2 cellular contexts compared by ENCODE assay signal in the genomic region with DNA sequence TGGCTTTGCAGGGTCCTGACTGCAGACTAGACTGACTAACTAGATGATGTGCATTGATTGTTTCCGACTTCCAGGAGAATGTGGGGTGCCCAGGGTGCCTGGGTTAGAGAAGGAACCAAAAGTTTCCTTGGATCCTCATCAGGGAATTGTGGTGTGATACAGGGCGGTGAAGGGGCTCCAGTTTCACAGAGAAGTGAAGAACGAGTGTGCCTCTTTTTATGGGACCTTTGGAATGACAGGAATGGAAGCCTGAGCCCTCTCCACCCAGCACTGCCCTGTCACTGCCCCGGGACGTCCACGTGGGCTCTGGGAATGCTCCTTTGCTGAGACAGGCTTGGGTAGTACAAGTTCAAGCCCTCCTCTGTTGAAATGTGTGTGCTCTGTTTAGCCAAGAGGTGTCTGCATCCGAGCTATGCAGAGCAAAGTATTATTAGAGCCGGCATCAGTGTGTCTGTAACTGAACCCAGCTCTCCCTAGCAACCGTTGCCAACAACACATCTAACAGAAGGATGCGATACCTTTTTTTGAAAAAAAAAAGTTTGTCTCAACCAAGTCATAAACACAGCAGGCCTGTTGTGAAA.
TF ChIP-seq lines count a peak whose summit lies in the region.

No MANE protein-coding gene starts in this region.

TF ChIP-seq in GM12878, 131 proteins besides CTCF, POLR2A, EP300 and RAD21 (continued from another document):
- TF ChIP-seq RB1 (IDR thresholded peaks at IDR 0.05; ENCODE audit: borderline replicate concordance): no peak
- TF ChIP-seq PAX8 (IDR thresholded peaks at IDR 0.05): no peak
- TF ChIP-seq BCL11A (IDR thresholded peaks at IDR 0.05; ENCODE audit: low read depth, low read length): no peak
- TF ChIP-seq, protein P1, sequence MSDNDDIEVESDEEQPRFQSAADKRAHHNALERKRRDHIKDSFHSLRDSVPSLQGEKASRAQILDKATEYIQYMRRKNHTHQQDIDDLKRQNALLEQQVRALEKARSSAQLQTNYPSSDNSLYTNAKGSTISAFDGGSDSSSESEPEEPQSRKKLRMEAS (IDR thresholded peaks at IDR 0.05; ENCODE audit: low read depth, low read length): no peak
- no peak for TF ChIP-seq ZNF24 (IDR thresholded peaks at IDR 0.05)
- TF ChIP-seq, protein P2, sequence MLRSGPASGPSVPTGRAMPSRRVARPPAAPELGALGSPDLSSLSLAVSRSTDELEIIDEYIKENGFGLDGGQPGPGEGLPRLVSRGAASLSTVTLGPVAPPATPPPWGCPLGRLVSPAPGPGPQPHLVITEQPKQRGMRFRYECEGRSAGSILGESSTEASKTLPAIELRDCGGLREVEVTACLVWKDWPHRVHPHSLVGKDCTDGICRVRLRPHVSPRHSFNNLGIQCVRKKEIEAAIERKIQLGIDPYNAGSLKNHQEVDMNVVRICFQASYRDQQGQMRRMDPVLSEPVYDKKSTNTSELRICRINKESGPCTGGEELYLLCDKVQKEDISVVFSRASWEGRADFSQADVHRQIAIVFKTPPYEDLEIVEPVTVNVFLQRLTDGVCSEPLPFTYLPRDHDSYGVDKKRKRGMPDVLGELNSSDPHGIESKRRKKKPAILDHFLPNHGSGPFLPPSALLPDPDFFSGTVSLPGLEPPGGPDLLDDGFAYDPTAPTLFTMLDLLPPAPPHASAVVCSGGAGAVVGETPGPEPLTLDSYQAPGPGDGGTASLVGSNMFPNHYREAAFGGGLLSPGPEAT (IDR thresholded peaks at IDR 0.05; ENCODE audit: low read depth): no peak

TF ChIP-seq in HepG2, 621 proteins besides CTCF, POLR2A, EP300 and RAD21 (continued from another document):
- TF ChIP-seq, protein P3, sequence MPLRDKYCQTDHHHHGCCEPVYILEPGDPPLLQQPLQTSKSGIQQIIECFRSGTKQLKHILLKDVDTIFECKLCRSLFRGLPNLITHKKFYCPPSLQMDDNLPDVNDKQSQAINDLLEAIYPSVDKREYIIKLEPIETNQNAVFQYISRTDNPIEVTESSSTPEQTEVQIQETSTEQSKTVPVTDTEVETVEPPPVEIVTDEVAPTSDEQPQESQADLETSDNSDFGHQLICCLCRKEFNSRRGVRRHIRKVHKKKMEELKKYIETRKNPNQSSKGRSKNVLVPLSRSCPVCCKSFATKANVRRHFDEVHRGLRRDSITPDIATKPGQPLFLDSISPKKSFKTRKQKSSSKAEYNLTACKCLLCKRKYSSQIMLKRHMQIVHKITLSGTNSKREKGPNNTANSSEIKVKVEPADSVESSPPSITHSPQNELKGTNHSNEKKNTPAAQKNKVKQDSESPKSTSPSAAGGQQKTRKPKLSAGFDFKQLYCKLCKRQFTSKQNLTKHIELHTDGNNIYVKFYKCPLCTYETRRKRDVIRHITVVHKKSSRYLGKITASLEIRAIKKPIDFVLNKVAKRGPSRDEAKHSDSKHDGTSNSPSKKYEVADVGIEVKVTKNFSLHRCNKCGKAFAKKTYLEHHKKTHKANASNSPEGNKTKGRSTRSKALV (CRISPR knock-in tag; IDR thresholded peaks at IDR 0.05): no peak
- TF ChIP-seq, protein P4, sequence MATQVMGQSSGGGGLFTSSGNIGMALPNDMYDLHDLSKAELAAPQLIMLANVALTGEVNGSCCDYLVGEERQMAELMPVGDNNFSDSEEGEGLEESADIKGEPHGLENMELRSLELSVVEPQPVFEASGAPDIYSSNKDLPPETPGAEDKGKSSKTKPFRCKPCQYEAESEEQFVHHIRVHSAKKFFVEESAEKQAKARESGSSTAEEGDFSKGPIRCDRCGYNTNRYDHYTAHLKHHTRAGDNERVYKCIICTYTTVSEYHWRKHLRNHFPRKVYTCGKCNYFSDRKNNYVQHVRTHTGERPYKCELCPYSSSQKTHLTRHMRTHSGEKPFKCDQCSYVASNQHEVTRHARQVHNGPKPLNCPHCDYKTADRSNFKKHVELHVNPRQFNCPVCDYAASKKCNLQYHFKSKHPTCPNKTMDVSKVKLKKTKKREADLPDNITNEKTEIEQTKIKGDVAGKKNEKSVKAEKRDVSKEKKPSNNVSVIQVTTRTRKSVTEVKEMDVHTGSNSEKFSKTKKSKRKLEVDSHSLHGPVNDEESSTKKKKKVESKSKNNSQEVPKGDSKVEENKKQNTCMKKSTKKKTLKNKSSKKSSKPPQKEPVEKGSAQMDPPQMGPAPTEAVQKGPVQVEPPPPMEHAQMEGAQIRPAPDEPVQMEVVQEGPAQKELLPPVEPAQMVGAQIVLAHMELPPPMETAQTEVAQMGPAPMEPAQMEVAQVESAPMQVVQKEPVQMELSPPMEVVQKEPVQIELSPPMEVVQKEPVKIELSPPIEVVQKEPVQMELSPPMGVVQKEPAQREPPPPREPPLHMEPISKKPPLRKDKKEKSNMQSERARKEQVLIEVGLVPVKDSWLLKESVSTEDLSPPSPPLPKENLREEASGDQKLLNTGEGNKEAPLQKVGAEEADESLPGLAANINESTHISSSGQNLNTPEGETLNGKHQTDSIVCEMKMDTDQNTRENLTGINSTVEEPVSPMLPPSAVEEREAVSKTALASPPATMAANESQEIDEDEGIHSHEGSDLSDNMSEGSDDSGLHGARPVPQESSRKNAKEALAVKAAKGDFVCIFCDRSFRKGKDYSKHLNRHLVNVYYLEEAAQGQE (IDR thresholded peaks at IDR 0.05; ENCODE audit: borderline replicate concordance in 1 of 2, low read depth in 1 of 2, low read length in 2 of 2): no peak
- TF ChIP-seq ZNF891 (CRISPR knock-in tag; IDR thresholded peaks at IDR 0.05) (no peak), ZMAT3 (CRISPR knock-in tag; conservative IDR thresholded peaks at IDR 0.05) (no peak), THYN1 (CRISPR knock-in tag; IDR thresholded peaks at IDR 0.05; ENCODE audit: borderline replicate concordance, low read depth) (no peak), CHD2 (IDR thresholded peaks at IDR 0.05; ENCODE audit: low read depth, low read length) (no peak), ZBTB7B (CRISPR knock-in tag; IDR thresholded peaks at IDR 0.05) (no peak), REL (CRISPR knock-in tag; conservative IDR thresholded peaks at IDR 0.05) (no peak), MED8 (CRISPR knock-in tag; IDR thresholded peaks at IDR 0.05; ENCODE audit: insufficient replicate concordance) (no peak), TP53 (CRISPR knock-in tag; conservative IDR thresholded peaks at IDR 0.05) (no peak)
